In the genomic region with DNA sequence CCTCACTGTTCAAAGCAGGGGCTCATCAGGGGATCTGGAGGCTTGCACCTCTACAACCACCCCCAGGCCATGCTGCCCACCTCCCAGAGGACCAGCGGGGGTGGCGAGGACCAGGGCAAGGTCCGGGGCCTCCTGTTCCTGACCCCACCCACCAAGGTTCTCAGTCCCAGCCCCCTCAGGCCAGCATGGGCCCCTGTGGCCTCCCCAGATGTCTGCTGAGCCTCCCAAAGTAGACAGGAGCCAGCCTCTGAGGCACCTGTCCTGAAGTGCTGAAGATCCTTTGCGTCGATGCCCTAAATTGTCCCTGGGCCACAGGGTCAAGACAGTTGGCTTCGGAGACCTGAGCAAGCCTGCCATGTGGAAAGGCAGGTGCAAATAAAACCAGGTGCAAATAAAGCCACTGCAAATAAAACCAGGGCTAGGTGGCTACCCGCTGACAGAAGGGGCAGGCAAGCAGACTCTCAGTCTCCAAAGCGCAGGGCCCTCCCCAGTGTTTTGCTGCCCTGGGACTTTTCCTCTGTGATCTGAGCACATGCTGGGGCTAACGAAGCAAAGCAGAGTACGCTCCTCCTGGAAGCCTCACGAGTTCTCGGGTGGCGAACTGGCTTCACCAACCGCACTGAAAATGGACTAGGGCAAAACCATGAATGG, we compare ENCODE assay signal across 13 cellular contexts.
"Had no signal": no experiment of that assay in that cellular context is flagged by ENCODE, and none has a peak within 500 bp of the region (broad histone marks: within the 10 kb centered on the region; RNA-seq: fewer than 3 reads in every experiment).

No MANE protein-coding gene starts in this region.

- H3K9me3 ChIP-seq: spleen, upper lobe of right lung had no signal

- H3K27me3 ChIP-seq: cardiac muscle cell, foreskin keratinocyte, spleen, upper lobe of right lung had no signal

- H3K4me1 ChIP-seq: foreskin keratinocyte had no signal

- DNase-seq: activated CD4-positive, alpha-beta memory T cell treated with anti-CD3 and anti-CD28 coated beads, Interleukin-2, amount 10 ng/mL, durations not matched to agents 7 days and 5 days; activated T-cell treated with anti-CD3 and anti-CD28 coated beads, Interleukin-2, amount 50 U/mL, for 72 hours; foreskin keratinocyte; head of caudate nucleus; mammary epithelial cell; naive thymus-derived CD8-positive, alpha-beta T cell; nucleus accumbens; spleen; stimulated activated CD4-positive, alpha-beta T cell treated with anti-CD3 and anti-CD28 coated beads, Interleukin-2, amount 100 ng/mL, for 24 hours; stimulated activated naive CD8-positive, alpha-beta T cell treated with anti-CD3 and anti-CD28 coated beads, Interleukin-15, Interleukin-2, amounts not matched to agents 100 U/mL and 50 U/mL, for 24 hours; upper lobe of right lung had no signal

- ATAC-seq: activated T-cell treated with anti-CD3 and anti-CD28 coated beads, Interleukin-2, amount 50 U/mL, for 72 hours; foreskin keratinocyte; naive thymus-derived CD8-positive, alpha-beta T cell; sciatic nerve; stimulated activated naive CD8-positive, alpha-beta T cell treated with anti-CD3 and anti-CD28 coated beads, Interleukin-15, Interleukin-2, amounts not matched to agents 100 U/mL and 50 U/mL, for 24 hours had no signal

- H3K4me3 ChIP-seq: cardiac muscle cell, spleen, upper lobe of right lung had no signal

- H3K27ac ChIP-seq: cardiac muscle cell, foreskin keratinocyte, spleen, upper lobe of right lung had no signal
